15 cellular contexts compared by ENCODE assay signal in the genomic region with DNA sequence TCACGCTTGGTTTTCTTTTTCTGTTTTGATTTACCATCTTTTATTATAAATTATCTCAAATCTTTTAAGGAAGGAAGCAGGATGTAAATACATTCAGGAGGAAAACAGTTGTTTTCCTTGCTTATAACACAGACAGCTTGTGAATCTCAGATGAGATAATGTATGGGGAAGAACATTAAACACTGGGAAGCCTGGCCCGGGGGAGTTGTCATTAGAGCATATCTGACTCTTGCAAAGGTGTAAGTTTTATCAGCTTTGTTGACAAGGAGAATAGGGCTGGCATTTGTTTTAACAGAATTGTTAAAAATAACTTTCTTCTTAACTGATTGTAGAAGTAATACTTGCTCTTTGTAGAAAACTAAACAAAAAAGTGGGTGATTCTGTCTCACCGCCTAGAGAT. TPM values are rescaled to one million over a fixed set of nuclear protein-coding genes. Genes with fewer than 3 reads are reported as not detected.
"Had no signal": no experiment of that assay in that cellular context is flagged by ENCODE, and none has a peak within 500 bp of the region (broad histone marks: within the 10 kb centered on the region; RNA-seq: fewer than 3 reads in every experiment).

No MANE protein-coding gene starts in this region.

- H2AFZ ChIP-seq: neural progenitor cell had no signal

- H3K36me3 ChIP-seq: left lung, neural progenitor cell, thoracic aorta, upper lobe of left lung had no signal

- H3K9ac ChIP-seq: neural progenitor cell had no signal

- H3K4me1 ChIP-seq: left lung, upper lobe of left lung had no signal

- H3K4me2 ChIP-seq: neural progenitor cell had no signal

- H3K9me3 ChIP-seq: left lung, thoracic aorta, upper lobe of left lung had no signal

- DNase-seq: activated CD4-positive, alpha-beta T cell treated with anti-CD3 and anti-CD28 coated beads, Interleukin-2, amount 50 U/mL, for 48 hours; activated naive CD8-positive, alpha-beta T cell treated with anti-CD3 and anti-CD28 coated beads for 36 hours; activated T-cell treated with anti-CD3 and anti-CD28 coated beads for 4 hours; amniotic stem cell; central memory CD4-positive, alpha-beta T cell; dorsolateral prefrontal cortex; left lung; stimulated activated naive B cell treated with anti-CD40 and anti-IgM and Interleukin-4, amounts not matched to agents 10 μg/mL and 1 μg/mL and 100 μg/mL, for 72 hours; T-cell; upper lobe of left lung had no signal

- H3K4me3 ChIP-seq: dorsolateral prefrontal cortex, left lung, neural progenitor cell, thoracic aorta, upper lobe of left lung had no signal

- H3K27me3 ChIP-seq: dorsolateral prefrontal cortex, left lung, neural progenitor cell, upper lobe of left lung had no signal

- H3K27ac ChIP-seq: epithelial cell of prostate, left lung, neural progenitor cell, thoracic aorta, upper lobe of left lung had no signal

- ATAC-seq: left lung; sciatic nerve; stimulated activated naive B cell treated with anti-CD40 and anti-IgM and Interleukin-4, amounts not matched to agents 10 μg/mL and 1 μg/mL and 100 μg/mL, for 72 hours; T-cell had no signal

RNA-seq across cellular contexts. Expression of gene GPRC5B, which starts 41.9 kb away (rescaled TPM):
- total RNA-seq: activated T-helper 1 cell treated with anti-CD3 and anti-CD28 coated beads, Interleukin-12 subunit alpha, Interleukin-12 subunit beta, Interleukin-2, Interleukin-4 antibody, amounts not matched to agents 30 ng/mL and 10 ng/mL and 1 ng/mL, durations not matched to agents 14 hours and 24 hours and 36 hours had no signal
